ENCODE assay signal across 18 cellular contexts in genomic region chr21:37671381-37671780, GRCh38.
DNase-seq lines count a peak whose midpoint lies in the region; ATAC-seq and TF ChIP-seq lines count a peak whose summit lies in the region.
"Had no signal": no experiment of that assay in that cellular context is flagged by ENCODE, and none has a peak within 500 bp of the region (broad histone marks: within the 10 kb centered on the region; RNA-seq: fewer than 3 reads in every experiment).

No MANE protein-coding gene starts in this region.

- ATAC-seq in heart left ventricle (no peak), GM19328 (IDR thresholded peaks at IDR 0.05; ENCODE audit: unreplicated experiment) (no peak)
- ATAC-seq: CD8-positive, alpha-beta T cell had no signal

- no peak overlapping the region for H3K14ac ChIP-seq in neuronal stem cell (ENCODE audit: low read length)

- no peak for TF ChIP-seq POLR2A in heart left ventricle (IDR thresholded peaks at IDR 0.05)

- no peak overlapping the region for H3K18ac ChIP-seq in neuronal stem cell (ENCODE audit: low read length)

- H3K36me3 ChIP-seq in right atrium auricular region (no peaks in the 10 kb centered on the region), heart left ventricle (no peaks in the 10 kb centered on the region), neuronal stem cell (replicated peaks in 1 of 2; ENCODE audit: control insufficient read depth in 2 of 2, insufficient read depth in 2 of 2, low read length in 2 of 2) (no peaks in the 10 kb centered on the region)

- H3K9me3 ChIP-seq in right atrium auricular region (no peaks in the 10 kb centered on the region), heart left ventricle (no peaks in the 10 kb centered on the region), neuronal stem cell (replicated peaks in 1 of 2; ENCODE audit: control insufficient read depth in 2 of 2, insufficient read depth in 1 of 2, low read depth in 1 of 2, low read length in 2 of 2) (no peaks in the 10 kb centered on the region)
- H3K9me3 ChIP-seq: SK-N-SH had no signal

- TF ChIP-seq CTCF in right atrium auricular region (IDR thresholded peaks at IDR 0.05) = no peak
- no peak for TF ChIP-seq CTCF in heart left ventricle (IDR thresholded peaks at IDR 0.05)
- no peak for TF ChIP-seq CTCF in epithelial cell of esophagus (IDR thresholded peaks at IDR 0.05; ENCODE audit: insufficient read depth, low read depth, low read length, missing control alignments)

- H3K27me3 ChIP-seq in right atrium auricular region = peaks cover 0 to 2% of the 10 kb centered on the region in 2 donors
- peaks cover 0 to 18% (median 3%) of the 10 kb centered on the region in 9 donors for H3K27me3 ChIP-seq in heart left ventricle
- H3K27me3 ChIP-seq in neuronal stem cell (ENCODE audit: control insufficient read depth in 3 of 3, insufficient read depth in 3 of 3, low read depth in 1 of 3, low read length in 3 of 3) = peaks cover 0 to 6% (median 2%) of the 10 kb centered on the region in 3 experiments

- no peak overlapping the region for H2BK15ac ChIP-seq in neuronal stem cell (ENCODE audit: low read length)

- H2AK5ac ChIP-seq in neuronal stem cell (ENCODE audit: low read depth, low read length) = peak overlapping the region; percentile 40

- H3K4ac ChIP-seq in neuronal stem cell (ENCODE audit: low read length) = no peak overlapping the region

- no peak overlapping the region for H3K23ac ChIP-seq in neuronal stem cell (ENCODE audit: low read depth, low read length, poor library complexity)

- intact Hi-C loops in heart left ventricle (cut with DNase I) = loop anchor here in 7 of 10 donors (10.0 kb wide), 2 partner anchors 67 to 683 kb away; no protein-coding TSS in a partner anchor

- DNase-seq in right atrium auricular region (ENCODE audit: low spot score) (peak; percentile 23), heart left ventricle (no peak), epithelial cell of esophagus (ENCODE audit: low read depth) (peak; percentile 27), neuronal stem cell (ENCODE audit: low spot score) (no peak), hypothalamus (lab: John Stamatoyannopoulos, UW) (no peak), NCI-H2029 treated with DMSO at 0.1 percent for 48 hours (lab: John Stamatoyannopoulos, UW) (no peak)
- DNase-seq: 8988T; AML-193; C1 segment of cervical spinal cord; CD8-positive, alpha-beta T cell; DMS153; H7; NCI-H1694; NCI-H446; NCI-H526; SHP77 treated with DMSO at 0.1 percent for 48 hours; SK-N-SH had no signal

- no peak overlapping the region for H2BK120ac ChIP-seq in neuronal stem cell (ENCODE audit: low read depth, low read length)

- WGBS in heart left ventricle, 4 donors = 91 to 100% (median 94%) methylated on average over 5 of the region's 5 CpGs
- no CpG with 5 or more reads among the region's 5 CpGs for WGBS in neuronal stem cell (ENCODE audit: extremely low coverage in 2 of 2, insufficient read length in 2 of 2, insufficient replicate concordance in 1 of 2), 2 donors

- H3K4me3 ChIP-seq in right atrium auricular region (no peak overlapping the region), heart left ventricle (no peak overlapping the region), epithelial cell of esophagus (ENCODE audit: low read length) (no peak overlapping the region), neuronal stem cell (ENCODE audit: low read length in 2 of 2) (no peak overlapping the region)

- no peaks in the 10 kb centered on the region for H3K79me1 ChIP-seq in neuronal stem cell (ENCODE audit: low read depth, low read length)

- no peak overlapping the region for H3K4me2 ChIP-seq in neuronal stem cell (ENCODE audit: insufficient read depth, low read length, poor library complexity, severe bottlenecking)
- H3K4me2 ChIP-seq: SK-N-SH had no signal

- H3K4me1 ChIP-seq in right atrium auricular region (peaks cover 0 to 8% of the 10 kb centered on the region in 2 donors), heart left ventricle (peaks cover 0 to 9% (median 4%) of the 10 kb centered on the region in 12 donors), neuronal stem cell (ENCODE audit: control insufficient read depth in 2 of 2, insufficient read depth in 1 of 2, low read depth in 1 of 2, low read length in 2 of 2) (peaks cover 0 to 1% of the 10 kb centered on the region in 2 donors)

- no peak overlapping the region for H4K91ac ChIP-seq in neuronal stem cell (ENCODE audit: low read depth, low read length, poor library complexity)

- H4K8ac ChIP-seq in neuronal stem cell (ENCODE audit: low read depth, low read length) = no peak overlapping the region

- no peak overlapping the region for H2AFZ ChIP-seq in neuronal stem cell (ENCODE audit: low read length)

- H2BK12ac ChIP-seq in neuronal stem cell (ENCODE audit: low read length) = no peak overlapping the region

- H3K27ac ChIP-seq in right atrium auricular region (no peak overlapping the region), heart left ventricle (no peak overlapping the region), neuronal stem cell (replicated peaks; ENCODE audit: low read length) (no peak overlapping the region)

- H2BK5ac ChIP-seq in neuronal stem cell (ENCODE audit: low read length) = no peak overlapping the region

- peak overlapping the region; percentile 50 for H3K9ac ChIP-seq in neuronal stem cell (ENCODE audit: low read depth, low read length, poor library complexity)
- H3K9ac ChIP-seq: SK-N-SH had no signal

Comparison
In these comparisons a context has a peak if more than half of its experiments do, and no peak if none do; other contexts are left out.
1. DNase-seq: peak in right atrium auricular region (single experiment) and epithelial cell of esophagus (single experiment); none in heart left ventricle (0 of 5), neuronal stem cell (single experiment), hypothalamus (0 of 51) and NCI-H2029 treated with DMSO at 0.1 percent for 48 hours (single experiment).